23 cellular contexts compared by ENCODE assay signal in genomic region chr6:152295920-152296319, GRCh38.
DNase-seq lines count a peak whose midpoint lies in the region; ATAC-seq and TF ChIP-seq lines count a peak whose summit lies in the region.
"Had no signal": no experiment of that assay in that cellular context is flagged by ENCODE, and none has a peak within 500 bp of the region (broad histone marks: within the 10 kb centered on the region; RNA-seq: fewer than 3 reads in every experiment).

No MANE protein-coding gene starts in this region.

- H3K36me3 Mint-ChIP-seq in activated naive CD4-positive, alpha-beta T cell treated with anti-CD3 and anti-CD28 coated beads, Interleukin-2, amount 10 ng/mL, durations not matched to agents 7 days and 5 days: peaks cover 32% of the 10 kb centered on the region

- H3K27me3 ChIP-seq in hepatocyte: no peaks in the 10 kb centered on the region
- H3K27me3 ChIP-seq: adrenal gland, heart left ventricle, SJSA1, testis had no signal

- H3K4me3 Mint-ChIP-seq in activated naive CD4-positive, alpha-beta T cell treated with anti-CD3 and anti-CD28 coated beads, Interleukin-2, amount 10 ng/mL, durations not matched to agents 7 days and 5 days: no peak overlapping the region
- H3K4me3 Mint-ChIP-seq: T-cell had no signal

- DNase-seq in NCI-H146 (lab: John Stamatoyannopoulos, UW) (peak; percentile 14), NCI-H146 treated with DMSO at 0.1 percent for 48 hours (lab: John Stamatoyannopoulos, UW; ENCODE audit: unreplicated experiment) (no peak), hepatocyte (ENCODE audit: low spot score) (no peak), renal cortical epithelial cell (ENCODE audit: low read depth) (peak; percentile 22), NOMO-1 treated with dmso at 0.1 percent for 144 hours (lab: John Stamatoyannopoulos, UW; ENCODE audit: unreplicated experiment) (no peak)
- DNase-seq in activated naive CD4-positive, alpha-beta T cell treated with anti-CD3 and anti-CD28 coated beads, Interleukin-2, amount 10 ng/mL, durations not matched to agents 7 days and 5 days: no peak
- DNase-seq: activated CD4-positive, CD25-positive, alpha-beta regulatory T cell treated with anti-CD3 and anti-CD28 coated beads, Interleukin-2, amount 50 U/mL, for 72 hours; activated gamma-delta T cell; activated T-cell treated with anti-CD3 and anti-CD28 coated beads for 4 hours; adrenal gland; H7; heart left ventricle; NCI-H1092; NCI-H1930; NCI-H69; stimulated activated naive CD8-positive, alpha-beta T cell treated with anti-CD3 and anti-CD28 coated beads, Interleukin-15, Interleukin-2, amounts not matched to agents 100 U/mL and 50 U/mL, for 24 hours; T-cell; testis had no signal

- H3K4me3 ChIP-seq in hepatocyte: no peak overlapping the region
- H3K4me3 ChIP-seq: adrenal gland, heart left ventricle, SJSA1, testis had no signal

- TF ChIP-seq CTCF in VCaP (conservative IDR thresholded peaks at IDR 0.05) (no peak), hepatocyte (IDR thresholded peaks at IDR 0.05; ENCODE audit: poor library complexity) (no peak)

- no peaks in the 10 kb centered on the region for H3K36me3 ChIP-seq in hepatocyte (replicated peaks; ENCODE audit: insufficient read depth, low read depth)

- peaks cover 17% of the 10 kb centered on the region for H3K4me1 Mint-ChIP-seq in activated naive CD4-positive, alpha-beta T cell treated with anti-CD3 and anti-CD28 coated beads, Interleukin-2, amount 10 ng/mL, durations not matched to agents 7 days and 5 days

- H3K27me3 Mint-ChIP-seq in activated naive CD4-positive, alpha-beta T cell treated with anti-CD3 and anti-CD28 coated beads, Interleukin-2, amount 10 ng/mL, durations not matched to agents 7 days and 5 days: no peaks in the 10 kb centered on the region
- H3K27me3 Mint-ChIP-seq: T-cell had no signal

- H3K4me2 ChIP-seq in hepatocyte: no peak overlapping the region

- H3K27ac ChIP-seq in VCaP: peak overlapping the region; percentile 75
- H3K27ac ChIP-seq in hepatocyte: peak overlapping the region; percentile 7
- H3K27ac ChIP-seq: 22Rv1, adrenal gland, C4-2B, SJSA1, testis had no signal

- no peaks in the 10 kb centered on the region for H3K9me3 Mint-ChIP-seq in activated naive CD4-positive, alpha-beta T cell treated with anti-CD3 and anti-CD28 coated beads, Interleukin-2, amount 10 ng/mL, durations not matched to agents 7 days and 5 days
- H3K9me3 Mint-ChIP-seq: T-cell had no signal

- no peaks in the 10 kb centered on the region for H4K20me1 ChIP-seq in hepatocyte (ENCODE audit: insufficient read depth, poor library complexity, severe bottlenecking)

- H3K9me2 ChIP-seq in hepatocyte (replicated peaks; ENCODE audit: insufficient read depth): no peaks in the 10 kb centered on the region

- peaks cover 7% of the 10 kb centered on the region for H3K79me2 ChIP-seq in hepatocyte

- H3K4me1 ChIP-seq in hepatocyte (ENCODE audit: insufficient read depth): peaks cover 7% of the 10 kb centered on the region
- H3K4me1 ChIP-seq: testis had no signal

- no peaks in the 10 kb centered on the region for H3K9me3 ChIP-seq in hepatocyte (ENCODE audit: low read depth)
- H3K9me3 ChIP-seq: adrenal gland, heart left ventricle, SJSA1, testis had no signal

- ATAC-seq in GM18909 (IDR thresholded peaks at IDR 0.05; ENCODE audit: poor library complexity, unreplicated experiment): no peak
- ATAC-seq: stimulated activated naive CD8-positive, alpha-beta T cell treated with anti-CD3 and anti-CD28 coated beads, Interleukin-15, Interleukin-2, amounts not matched to agents 100 U/mL and 50 U/mL, for 24 hours; T-cell had no signal

- CTCF ChIA-PET in activated naive CD4-positive, alpha-beta T cell treated with anti-CD3 and anti-CD28 coated beads, Interleukin-2, amount 10 ng/mL, durations not matched to agents 7 days and 5 days (lab: Charles Lee): no interaction called here

- 75% methylated on average over 6 of the region's 6 CpGs for WGBS in hepatocyte (ENCODE audit: low lambda C conversion rate, missing lambda C conversion rate)

- H2AFZ ChIP-seq in hepatocyte: no peak overlapping the region

- H3K27ac Mint-ChIP-seq in activated naive CD4-positive, alpha-beta T cell treated with anti-CD3 and anti-CD28 coated beads, Interleukin-2, amount 10 ng/mL, durations not matched to agents 7 days and 5 days: no peak overlapping the region

Comparison
In these comparisons a context has a peak if more than half of its experiments do, and no peak if none do; other contexts are left out.
1. DNase-seq: peak in NCI-H146 (single experiment) and renal cortical epithelial cell (single experiment); none in NCI-H146 treated with DMSO at 0.1 percent for 48 hours (single experiment), hepatocyte (single experiment), NOMO-1 treated with dmso at 0.1 percent for 144 hours (single experiment) and activated naive CD4-positive, alpha-beta T cell treated with anti-CD3 and anti-CD28 coated beads, Interleukin-2, amount 10 ng/mL, durations not matched to agents 7 days and 5 days (single experiment).